14 cellular contexts compared by ENCODE assay signal in the genomic region with DNA sequence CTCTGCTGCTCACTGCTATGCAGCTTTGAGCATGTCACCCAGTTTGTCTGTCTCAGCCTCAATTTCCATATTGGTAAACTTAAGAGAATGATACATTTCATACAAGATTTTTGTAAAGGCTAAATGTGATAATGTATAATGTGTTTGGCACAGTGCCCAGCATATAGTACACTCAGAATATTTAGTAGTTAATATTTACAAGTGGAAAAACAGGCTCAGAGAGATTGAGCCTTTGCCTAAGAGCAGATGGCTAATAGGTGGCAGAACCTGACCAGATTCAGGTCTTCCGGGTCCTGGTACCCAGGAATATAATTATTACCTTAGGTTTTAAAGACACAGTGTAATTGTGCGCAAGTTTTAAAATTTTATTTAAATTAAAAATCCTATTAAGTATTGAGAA.
"Had no signal": no experiment of that assay in that cellular context is flagged by ENCODE, and none has a peak within 500 bp of the region (broad histone marks: within the 10 kb centered on the region; RNA-seq: fewer than 3 reads in every experiment).

No MANE protein-coding gene starts in this region.

- ATAC-seq: body of pancreas, natural killer cell had no signal

- FAIRE-seq: colon, keratinocyte had no signal

- H3K9me3 ChIP-seq: body of pancreas, tibial artery, vagina had no signal

- H3K27ac ChIP-seq: body of pancreas, tibial artery, vagina had no signal

- H3K4me1 ChIP-seq: body of pancreas, tibial artery, vagina had no signal

- H3K4me3 ChIP-seq: body of pancreas, tibial artery, vagina had no signal

- H3K27me3 ChIP-seq: body of pancreas, tibial artery, vagina had no signal

- DNase-seq: activated CD4-positive, alpha-beta T cell treated with anti-CD3 and anti-CD28 coated beads, Interleukin-2, amount 10 ng/mL, durations not matched to agents 7 days and 5 days; activated naive CD8-positive, alpha-beta T cell treated with anti-CD3 and anti-CD28 coated beads for 36 hours; amygdala; body of pancreas; caudate nucleus; mesendoderm; natural killer cell; posterior cingulate gyrus; stimulated activated CD4-positive, alpha-beta T cell treated with anti-CD3 and anti-CD28 coated beads, Interleukin-4, amount 100 ng/mL, for 24 hours; stimulated activated naive CD4-positive, alpha-beta T cell; tibial artery had no signal
